Comparison of ENCODE assay signal across 2 cellular contexts in the genomic region with DNA sequence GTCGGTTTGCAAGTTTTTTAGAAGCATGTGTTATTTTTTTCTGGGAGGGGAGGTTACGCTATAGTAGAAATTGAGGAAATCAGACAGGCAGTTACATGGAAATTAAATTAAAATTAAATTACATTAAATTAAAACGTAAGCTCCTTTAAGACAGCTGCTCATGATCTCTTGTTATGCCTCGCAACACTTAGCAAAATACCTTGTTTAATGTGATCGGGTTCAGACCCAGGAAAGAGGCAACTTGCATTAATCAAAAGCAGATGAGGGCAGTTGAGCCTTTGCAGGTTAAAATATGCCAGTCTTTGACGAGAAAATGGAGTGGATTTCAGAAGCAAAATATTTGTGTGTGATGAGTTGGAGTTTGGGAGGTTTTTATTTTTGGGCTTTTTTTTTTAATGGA.
TF ChIP-seq lines count a peak whose summit lies in the region.

No MANE protein-coding gene starts in this region.

TF ChIP-seq in IMR-90, 13 proteins besides CTCF, POLR2A, EP300 and RAD21 (continued from another document):
- no peak for TF ChIP-seq MAFK (IDR thresholded peaks at IDR 0.05; ENCODE audit: low read depth, low read length)
- TF ChIP-seq, protein P1, sequence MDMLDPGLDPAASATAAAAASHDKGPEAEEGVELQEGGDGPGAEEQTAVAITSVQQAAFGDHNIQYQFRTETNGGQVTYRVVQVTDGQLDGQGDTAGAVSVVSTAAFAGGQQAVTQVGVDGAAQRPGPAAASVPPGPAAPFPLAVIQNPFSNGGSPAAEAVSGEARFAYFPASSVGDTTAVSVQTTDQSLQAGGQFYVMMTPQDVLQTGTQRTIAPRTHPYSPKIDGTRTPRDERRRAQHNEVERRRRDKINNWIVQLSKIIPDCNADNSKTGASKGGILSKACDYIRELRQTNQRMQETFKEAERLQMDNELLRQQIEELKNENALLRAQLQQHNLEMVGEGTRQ (IDR thresholded peaks at IDR 0.05; ENCODE audit: low read depth, low read length) = no peak

TF ChIP-seq in SK-N-SH treated with all-trans-retinoic acid at 6 μM for 48 hours, 23 proteins besides CTCF, POLR2A, EP300 and RAD21 (continued from another document):
- TF ChIP-seq, protein P2, sequence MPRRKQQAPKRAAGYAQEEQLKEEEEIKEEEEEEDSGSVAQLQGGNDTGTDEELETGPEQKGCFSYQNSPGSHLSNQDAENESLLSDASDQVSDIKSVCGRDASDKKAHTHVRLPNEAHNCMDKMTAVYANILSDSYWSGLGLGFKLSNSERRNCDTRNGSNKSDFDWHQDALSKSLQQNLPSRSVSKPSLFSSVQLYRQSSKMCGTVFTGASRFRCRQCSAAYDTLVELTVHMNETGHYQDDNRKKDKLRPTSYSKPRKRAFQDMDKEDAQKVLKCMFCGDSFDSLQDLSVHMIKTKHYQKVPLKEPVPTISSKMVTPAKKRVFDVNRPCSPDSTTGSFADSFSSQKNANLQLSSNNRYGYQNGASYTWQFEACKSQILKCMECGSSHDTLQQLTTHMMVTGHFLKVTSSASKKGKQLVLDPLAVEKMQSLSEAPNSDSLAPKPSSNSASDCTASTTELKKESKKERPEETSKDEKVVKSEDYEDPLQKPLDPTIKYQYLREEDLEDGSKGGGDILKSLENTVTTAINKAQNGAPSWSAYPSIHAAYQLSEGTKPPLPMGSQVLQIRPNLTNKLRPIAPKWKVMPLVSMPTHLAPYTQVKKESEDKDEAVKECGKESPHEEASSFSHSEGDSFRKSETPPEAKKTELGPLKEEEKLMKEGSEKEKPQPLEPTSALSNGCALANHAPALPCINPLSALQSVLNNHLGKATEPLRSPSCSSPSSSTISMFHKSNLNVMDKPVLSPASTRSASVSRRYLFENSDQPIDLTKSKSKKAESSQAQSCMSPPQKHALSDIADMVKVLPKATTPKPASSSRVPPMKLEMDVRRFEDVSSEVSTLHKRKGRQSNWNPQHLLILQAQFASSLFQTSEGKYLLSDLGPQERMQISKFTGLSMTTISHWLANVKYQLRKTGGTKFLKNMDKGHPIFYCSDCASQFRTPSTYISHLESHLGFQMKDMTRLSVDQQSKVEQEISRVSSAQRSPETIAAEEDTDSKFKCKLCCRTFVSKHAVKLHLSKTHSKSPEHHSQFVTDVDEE (CRISPR knock-in tag; IDR thresholded peaks at IDR 0.05) = no peak
